In genomic region chr5:137143244-137143605, GRCh38 we compare ENCODE assay signal across 19 cellular contexts.
DNase-seq lines count a peak whose midpoint lies in the region; ATAC-seq and TF ChIP-seq lines count a peak whose summit lies in the region.
"Had no signal": no experiment of that assay in that cellular context is flagged by ENCODE, and none has a peak within 500 bp of the region (broad histone marks: within the 10 kb centered on the region; RNA-seq: fewer than 3 reads in every experiment).

No MANE protein-coding gene starts in this region.

- BruUV-seq in IMR-90 (replicated peaks; lab: Mats Ljungman, UMichigan) = no TSS peak

- H3K9ac ChIP-seq in IMR-90 (ENCODE audit: low read depth, low read length) (no peak overlapping the region), mesenchymal stem cell (ENCODE audit: low read length) (peak overlapping the region; percentile 65)
- H3K9ac ChIP-seq: neural progenitor cell had no signal

- H3K23ac ChIP-seq in IMR-90 (ENCODE audit: low read depth, low read length) (0 out of 2 replicates have a peak overlapping the region, but pooled peaks have one; percentile 30), mesenchymal stem cell (ENCODE audit: low read length in 2 of 2) (no peak overlapping the region)

- peak overlapping the region in 1 of 2 experiments; percentile 75; a peak in 2 of 4 replicates for H4K8ac ChIP-seq in IMR-90 (ENCODE audit: low read depth in 2 of 2, low read length in 2 of 2)
- H4K8ac ChIP-seq in mesenchymal stem cell (ENCODE audit: low read length) = no peak overlapping the region

- H3K9me3 ChIP-seq in IMR-90 (ENCODE audit: control insufficient read depth, insufficient read depth, low read length) (no peaks in the 10 kb centered on the region), mesenchymal stem cell (ENCODE audit: control insufficient read depth, low read length) (no peaks in the 10 kb centered on the region), vagina (no peaks in the 10 kb centered on the region)
- H3K9me3 ChIP-seq: mucosa of descending colon, testis had no signal

- peaks cover 18% of the 10 kb centered on the region; the same call in 1 of the 2 replicates for H3K9me1 ChIP-seq in IMR-90 (ENCODE audit: insufficient read depth, low read length)

- DNase-seq in IMR-90 (no peak), brain microvascular endothelial cell (no peak), mesenchymal stem cell (no peak), vagina (ENCODE audit: extremely low spot score in 2 of 2) (peak in 1 of 2 donors; percentile 81), COR-L47 (lab: John Stamatoyannopoulos, UW) (no peak), cerebellum (ENCODE audit: low spot score) (no peak)
- DNase-seq: activated CD8-positive, alpha-beta memory T cell treated with anti-CD3 and anti-CD28 coated beads for 24 hours; activated naive CD8-positive, alpha-beta T cell treated with anti-CD3 and anti-CD28 coated beads for 36 hours; activated T-cell treated with anti-CD3 and anti-CD28 coated beads, Interleukin-2, amount 50 U/mL, for 72 hours; dermis blood vessel endothelial cell; H7; NCI-H1436; NCI-H2171; NCI-H774 had no signal

- H2AK9ac ChIP-seq in IMR-90 (replicated peaks; ENCODE audit: low read depth, low read length, poor library complexity) = no peak overlapping the region

- no peaks in the 10 kb centered on the region for H3K79me1 ChIP-seq in IMR-90 (ENCODE audit: low read depth in 1 of 2, low read length in 2 of 2)
- no peaks in the 10 kb centered on the region for H3K79me1 ChIP-seq in mesenchymal stem cell (replicated peaks; ENCODE audit: low read length, poor library complexity, severe bottlenecking)

- H4K91ac ChIP-seq in IMR-90 (ENCODE audit: insufficient read depth, low read depth, low read length) = peak overlapping the region; percentile 80
- H4K91ac ChIP-seq in mesenchymal stem cell (ENCODE audit: low read length) = no peak overlapping the region

- H2BK15ac ChIP-seq in IMR-90 (ENCODE audit: low read depth, low read length) (peak overlapping the region; percentile 17; the same call in 1 of the 3 replicates), mesenchymal stem cell (ENCODE audit: low read depth, poor library complexity, severe bottlenecking) (no peak overlapping the region)

- peak overlapping the region; percentile 53 for H3K4ac ChIP-seq in IMR-90 (ENCODE audit: low read depth, low read length)
- H3K4ac ChIP-seq in mesenchymal stem cell (ENCODE audit: low read depth in 1 of 2, low read length in 2 of 2) = no peak overlapping the region

- H2BK5ac ChIP-seq in IMR-90 (ENCODE audit: low read depth, low read length, poor library complexity, severe bottlenecking) (peak overlapping the region; percentile 68), mesenchymal stem cell (ENCODE audit: low read depth, low read length, poor library complexity, severe bottlenecking) (no peak overlapping the region)

- intact Hi-C loops in IMR-90 (cut with micrococcal nuclease) (no loop called here), vagina (cut with DNase I) (no loop called here)

- ATAC-seq in IMR-90 (ENCODE audit: low read depth) (0 out of 2 replicates have a peak, but pooled peaks have one; percentile 4), GM18870 (IDR thresholded peaks at IDR 0.05; ENCODE audit: unreplicated experiment) (no peak)
- ATAC-seq: activated T-cell treated with anti-CD3 and anti-CD28 coated beads, Interleukin-2, amount 50 U/mL, for 72 hours; HepG2 had no signal

- H3K27ac ChIP-seq in IMR-90 (ENCODE audit: insufficient read depth, low read length) = peak overlapping the region; percentile 41
- peak overlapping the region; percentile 66 for H3K27ac ChIP-seq in brain microvascular endothelial cell
- no peak overlapping the region for H3K27ac ChIP-seq in mesenchymal stem cell (ENCODE audit: low read length, poor library complexity, severe bottlenecking)
- H3K27ac ChIP-seq in vagina = peak overlapping the region; percentile 62
- H3K27ac ChIP-seq: neural progenitor cell had no signal

- CTCF ChIA-PET in IMR-90 (lab: Yijun Ruan, JAX) = interaction anchor here (1.4 to 1.6 kb wide), 2 partner anchors 30 to 50 kb away, joined by 3 read pairs; no protein-coding TSS in a partner anchor

- H3K56ac ChIP-seq in IMR-90 (ENCODE audit: extremely low read depth, insufficient read depth, low read length) = peak overlapping the region; percentile 30; the same call in 1 of the 2 replicates

- H3K4me3 ChIP-seq in IMR-90 (ENCODE audit: insufficient read depth, low read depth, low read length) = no peak overlapping the region
- no peak overlapping the region for H3K4me3 ChIP-seq in brain microvascular endothelial cell (ENCODE audit: low read depth, low read length)
- peak overlapping the region in 1 of 2 experiments; percentile 35 for H3K4me3 ChIP-seq in mesenchymal stem cell (ENCODE audit: insufficient read depth in 1 of 2, low read depth in 1 of 2, low read length in 2 of 2)
- no peak overlapping the region for H3K4me3 ChIP-seq in vagina
- H3K4me3 ChIP-seq: mucosa of descending colon, neural progenitor cell, testis had no signal

- peaks cover 24% of the 10 kb centered on the region for H3K4me1 ChIP-seq in IMR-90 (ENCODE audit: control insufficient read depth, insufficient read depth, low read length)
- peaks cover 15% of the 10 kb centered on the region for H3K4me1 ChIP-seq in mesenchymal stem cell (ENCODE audit: control insufficient read depth, insufficient read depth, low read depth, low read length)
- H3K4me1 ChIP-seq in vagina = peaks cover 26% of the 10 kb centered on the region

- H3K4me2 ChIP-seq in IMR-90 (ENCODE audit: low read depth, low read length) = no peak overlapping the region; the same call in 1 of the 2 replicates
- no peak overlapping the region for H3K4me2 ChIP-seq in mesenchymal stem cell (ENCODE audit: low read length, poor library complexity, severe bottlenecking)
- H3K4me2 ChIP-seq: neural progenitor cell had no signal

- TF ChIP-seq RAD21 in IMR-90 (IDR thresholded peaks at IDR 0.05; ENCODE audit: low read length) = no peak

- no peak for TF ChIP-seq POLR2A in IMR-90 (IDR thresholded peaks at IDR 0.05; ENCODE audit: low read depth, low read length)
- no peak for TF ChIP-seq POLR2A in vagina (IDR thresholded peaks at IDR 0.05)

- no peaks in the 10 kb centered on the region for H3K36me3 ChIP-seq in IMR-90 (ENCODE audit: control insufficient read depth, insufficient read depth, low read length)
- no peaks in the 10 kb centered on the region for H3K36me3 ChIP-seq in brain microvascular endothelial cell (replicated peaks)
- peaks cover 0 to 2% of the 10 kb centered on the region in 2 experiments for H3K36me3 ChIP-seq in mesenchymal stem cell (ENCODE audit: control insufficient read depth in 1 of 2, insufficient read depth in 2 of 2, low read depth in 1 of 2, low read length in 2 of 2)
- H3K36me3 ChIP-seq in vagina = no peaks in the 10 kb centered on the region
- H3K36me3 ChIP-seq: neural progenitor cell had no signal

- POLR2A ChIA-PET in IMR-90 (lab: Charles Lee; ENCODE audit: unreplicated experiment) = no interaction called here

- H3K27me3 ChIP-seq in IMR-90 (ENCODE audit: control insufficient read depth, insufficient read depth, low read length) = no peaks in the 10 kb centered on the region
- no peaks in the 10 kb centered on the region for H3K27me3 ChIP-seq in brain microvascular endothelial cell (replicated peaks)
- H3K27me3 ChIP-seq in mesenchymal stem cell (ENCODE audit: control insufficient read depth in 1 of 2, insufficient read depth in 1 of 2, low read length in 2 of 2) = no peaks in the 10 kb centered on the region
- no peaks in the 10 kb centered on the region for H3K27me3 ChIP-seq in vagina
- H3K27me3 ChIP-seq: neural progenitor cell, testis had no signal

- peak overlapping the region; percentile 49 for H2AK5ac ChIP-seq in IMR-90 (ENCODE audit: low read depth, low read length)
- no peak overlapping the region for H2AK5ac ChIP-seq in mesenchymal stem cell (ENCODE audit: low read length, severe bottlenecking)

- peak overlapping the region; percentile 64 for H2BK20ac ChIP-seq in IMR-90 (ENCODE audit: low read depth, low read length)

- no peaks in the 10 kb centered on the region for H4K20me1 ChIP-seq in IMR-90 (ENCODE audit: insufficient read depth, low read length)

- in situ Hi-C loops in IMR-90 (cut with MboI; ENCODE audit: low sequenced_read_pairs) = no loop called here
- in situ Hi-C loops in brain microvascular endothelial cell (cut with HindIII; ENCODE audit: low pct_ligation_motif_present, low sequenced_read_pairs) = no loop called here

- H3K14ac ChIP-seq in IMR-90 (replicated peaks; ENCODE audit: low read depth, low read length) (peak overlapping the region; percentile 30; the same call in 1 of the 2 replicates), mesenchymal stem cell (ENCODE audit: low read length in 2 of 2) (no peak overlapping the region)

- dilution Hi-C loops in IMR-90 (cut with HindIII; ENCODE audit: low sequenced_read_pairs, unreplicated experiment) = no loop called here

- peak overlapping the region; percentile 47 for H2AFZ ChIP-seq in IMR-90 (replicated peaks; ENCODE audit: low read length, poor library complexity)
- no peak overlapping the region for H2AFZ ChIP-seq in mesenchymal stem cell (ENCODE audit: low read depth, low read length)
- H2AFZ ChIP-seq: neural progenitor cell had no signal

- peak overlapping the region; percentile 61; the same call in 1 of the 2 replicates for H3K18ac ChIP-seq in IMR-90 (ENCODE audit: low read depth, low read length)
- no peak overlapping the region for H3K18ac ChIP-seq in mesenchymal stem cell (ENCODE audit: low read depth in 1 of 2, low read length in 2 of 2)

- TF ChIP-seq CTCF in IMR-90 (conservative IDR thresholded peaks at IDR 0.05; ENCODE audit: low read depth, low read length) = no peak
- TF ChIP-seq CTCF in brain microvascular endothelial cell (IDR thresholded peaks at IDR 0.05; ENCODE audit: low read depth, low read length, missing control alignments) = no peak
- no peak for TF ChIP-seq CTCF in vagina (IDR thresholded peaks at IDR 0.05)

- H2BK120ac ChIP-seq in IMR-90 (ENCODE audit: low read depth, low read length) = peak overlapping the region; percentile 80
- no peak overlapping the region for H2BK120ac ChIP-seq in mesenchymal stem cell (ENCODE audit: low read depth, low read length)

- H2BK12ac ChIP-seq in mesenchymal stem cell (ENCODE audit: low read length in 2 of 2) = no peak overlapping the region

- WGBS in IMR-90 (ENCODE audit: extremely low coverage in 2 of 2, insufficient read length in 1 of 2), 2 experiments = 80% methylated on average over 1 of the region's 4 CpGs; no CpG with 5 or more reads in 1 of the 2 experiments
- 90% methylated on average over 4 of the region's 4 CpGs for WGBS in mesenchymal stem cell

- 0 out of 2 replicates have a peak overlapping the region, but pooled peaks have one; percentile 11 for H4K5ac ChIP-seq in IMR-90 (ENCODE audit: low read depth, low read length)

TF ChIP-seq in IMR-90, 13 proteins besides CTCF, POLR2A, EP300 and RAD21 (continues in another document):
- no peak for TF ChIP-seq RFX5 (IDR thresholded peaks at IDR 0.05; ENCODE audit: low read depth, low read length)
- no peak for TF ChIP-seq CEBPB (IDR thresholded peaks at IDR 0.05; ENCODE audit: low read depth, low read length)
- no peak for TF ChIP-seq MAZ (IDR thresholded peaks at IDR 0.05; ENCODE audit: borderline replicate concordance, low read depth, low read length)
- TF ChIP-seq RCOR1 (IDR thresholded peaks at IDR 0.05; ENCODE audit: insufficient replicate concordance, low read length) = no peak
- no peak for TF ChIP-seq CHD1 (IDR thresholded peaks at IDR 0.05; ENCODE audit: low read depth, low read length)
- no peak for TF ChIP-seq MXI1 (IDR thresholded peaks at IDR 0.05; ENCODE audit: borderline replicate concordance, low read depth, low read length)
